In genomic region chr4:88522702-88523324, GRCh38 we compare ENCODE assay signal across 8 cellular contexts. TPM values are rescaled to one million over a fixed set of nuclear protein-coding genes. Genes with fewer than 3 reads are reported as not detected.
A peak's percentile ranks its signal among the peaks of the same experiment; 100 is the strongest.
DNase-seq lines count a peak whose midpoint lies in the region; ATAC-seq and TF ChIP-seq lines count a peak whose summit lies in the region.

No MANE protein-coding gene starts in this region.

- CTCF ChIA-PET in activated CD8-positive, alpha-beta T cell treated with anti-CD3 and anti-CD28 coated beads for 36 hours (lab: Charles Lee), result interaction anchor here (0.7 to 6.9 kb wide), 2 partner anchors 18 to 304 kb away, joined by 5 to 58 read pairs; no protein-coding TSS in a partner anchor

- H3K4me1 Mint-ChIP-seq in activated CD8-positive, alpha-beta T cell treated with anti-CD3 and anti-CD28 coated beads for 36 hours (ENCODE audit: low read depth), result peaks cover 35% of the 10 kb centered on the region

- intact Hi-C loops in activated CD8-positive, alpha-beta T cell treated with anti-CD3 and anti-CD28 coated beads for 36 hours (cut with micrococcal nuclease), result loop anchor here (10.0 kb wide), 1 partner anchor 272 kb away; no protein-coding TSS in a partner anchor
- intact Hi-C loops in testis (cut with DNase I; ENCODE audit: low total_unique reads), result no loop called here

- POLR2A ChIA-PET in activated CD8-positive, alpha-beta T cell treated with anti-CD3 and anti-CD28 coated beads for 36 hours (lab: Charles Lee), result interaction anchor here (0.7 kb wide), 1 partner anchor 518 kb away, joined by 3 read pairs; no protein-coding TSS in a partner anchor

- TF ChIP-seq POLR2A in erythroblast (IDR thresholded peaks at IDR 0.05; ENCODE audit: low read length) (no peak), testis (IDR thresholded peaks at IDR 0.05) (no peak)

- peaks cover 10% of the 10 kb centered on the region for H3K36me3 Mint-ChIP-seq in activated CD8-positive, alpha-beta T cell treated with anti-CD3 and anti-CD28 coated beads for 36 hours (ENCODE audit: low read depth)

- peak overlapping the region; percentile 90 for H3K4me3 Mint-ChIP-seq in activated CD8-positive, alpha-beta T cell treated with anti-CD3 and anti-CD28 coated beads for 36 hours

- 0 to 1% methylated on average over 18 to 28 of the region's 28 CpGs for WGBS in testis, 2 donors

- H3K27me3 ChIP-seq in MG63, result no peaks in the 10 kb centered on the region
- no peaks in the 10 kb centered on the region for H3K27me3 ChIP-seq in testis

- no peaks in the 10 kb centered on the region for H3K27me3 Mint-ChIP-seq in activated CD8-positive, alpha-beta T cell treated with anti-CD3 and anti-CD28 coated beads for 36 hours

- peak overlapping the region; percentile 84 for H3K4me3 ChIP-seq in MG63
- H3K4me3 ChIP-seq in testis, result peak overlapping the region; percentile 83 to 97

- no peak for TF ChIP-seq CTCF in activated CD8-positive, alpha-beta T cell treated with anti-CD3 and anti-CD28 coated beads for 36 hours (IDR thresholded peaks at IDR 0.05)
- TF ChIP-seq CTCF in testis (IDR thresholded peaks at IDR 0.05), result no peak

- no peaks in the 10 kb centered on the region for H3K9me3 Mint-ChIP-seq in activated CD8-positive, alpha-beta T cell treated with anti-CD3 and anti-CD28 coated beads for 36 hours

- H3K27ac ChIP-seq in testis, result peak overlapping the region; percentile 94 to 97

- ATAC-seq in activated CD8-positive, alpha-beta T cell treated with anti-CD3 and anti-CD28 coated beads for 36 hours, result peak; percentile 19
- ATAC-seq in GM18870 (IDR thresholded peaks at IDR 0.05; ENCODE audit: unreplicated experiment), result no peak

- DNase-seq in SIG-M5 treated with dmso at 0.1 percent for 504 hours (lab: John Stamatoyannopoulos, UW; ENCODE audit: unreplicated experiment) (peak; percentile 55), SIG-M5 (lab: John Stamatoyannopoulos, UW) (no peak), MG63 (peak; percentile 43), erythroblast (lab: John Stamatoyannopoulos, UW) (peak; percentile 74 to 78), mucosa of gallbladder (ENCODE audit: low spot score) (peak; percentile 10), testis (peak; percentile 81)
- DNase-seq in activated CD8-positive, alpha-beta T cell treated with anti-CD3 and anti-CD28 coated beads for 36 hours, result peak; percentile 68

- peak overlapping the region; percentile 89 for H3K27ac Mint-ChIP-seq in activated CD8-positive, alpha-beta T cell treated with anti-CD3 and anti-CD28 coated beads for 36 hours

- H3K36me3 ChIP-seq in MG63, result peaks cover 19% of the 10 kb centered on the region
- no peaks in the 10 kb centered on the region for H3K36me3 ChIP-seq in testis (ENCODE audit: low read depth, missing control alignments)

- H3K4me1 ChIP-seq in testis, result peaks cover 11% of the 10 kb centered on the region

- H3K9me3 ChIP-seq in MG63 (no peaks in the 10 kb centered on the region), testis (no peaks in the 10 kb centered on the region)

RNA-seq across cellular contexts. Expression of gene PYURF, which starts 0.8 kb away (rescaled TPM):
- 118 and 187 TPM in 2 replicates for total RNA-seq in MG63 (2014; rRNA removed; shearing (Covaris generic); ENCODE audit: low replicate concordance)
- 10 to 100 TPM; 47.4 to 50.7 TPM for total RNA-seq in activated CD8-positive, alpha-beta T cell treated with anti-CD3 and anti-CD28 coated beads for 36 hours
- total RNA-seq in mucosa of gallbladder (56.7 TPM), testis (10 to 100 TPM; 90.0 to 92.3 TPM)
- 98.1 TPM for polyA plus RNA-seq in testis (ENCODE audit: insufficient read depth, low read depth, low replicate concordance)
